8 cellular contexts compared by ENCODE assay signal in the genomic region with DNA sequence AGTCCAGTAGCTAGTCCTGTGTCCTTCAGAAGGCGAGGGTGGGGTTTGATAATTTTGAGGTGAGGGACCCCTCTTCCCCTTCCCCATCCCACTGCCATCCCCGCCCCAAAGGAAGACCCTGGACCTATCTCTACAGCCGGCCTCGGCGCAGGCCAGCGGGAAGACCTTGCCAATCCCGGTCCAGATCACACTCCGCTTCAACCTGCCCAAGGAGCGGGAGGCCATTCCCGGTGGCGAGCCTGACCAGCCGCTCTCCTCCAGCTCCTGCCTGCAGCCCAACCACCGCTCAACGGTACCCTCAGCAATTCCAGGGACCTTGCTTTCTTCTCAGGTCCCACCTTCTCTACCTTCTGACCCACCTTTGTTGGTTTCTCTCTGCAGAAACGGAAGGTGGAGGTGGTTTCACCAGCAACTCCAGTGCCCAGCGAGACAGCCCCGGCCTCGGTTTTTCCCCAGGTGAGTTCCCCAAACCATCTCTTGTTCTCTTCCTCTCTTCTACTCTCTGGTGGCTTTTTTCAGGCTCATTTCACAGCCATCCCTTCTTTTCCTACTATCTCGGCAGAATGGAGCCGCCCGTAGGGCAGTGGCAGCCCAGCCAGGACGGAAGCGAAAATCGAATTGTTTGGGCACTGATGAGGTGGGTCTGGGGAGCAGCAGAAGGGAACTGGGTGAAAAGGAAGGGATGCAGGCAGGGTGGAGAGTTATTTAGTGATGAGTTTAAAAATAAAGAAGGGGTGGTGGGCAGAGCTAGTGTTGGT. TPM values are rescaled to one million over a fixed set of nuclear protein-coding genes. Genes with fewer than 3 reads are reported as not detected.
DNase-seq lines count a peak whose midpoint lies in the region; ATAC-seq, FAIRE-seq and TF ChIP-seq lines count a peak whose summit lies in the region.

No MANE protein-coding gene starts in this region.

- H3K4me3 ChIP-seq in kidney (ENCODE audit: low read length in 2 of 2) (peak overlapping the region; percentile 89 to 92), thoracic aorta (peak overlapping the region; percentile 99)

- intact Hi-C loops in activated naive CD4-positive, alpha-beta T cell treated with anti-CD3 and anti-CD28 coated beads for 36 hours (cut with micrococcal nuclease) = loop anchor here (5.0 kb wide), 2 partner anchors 289 to 554 kb away; a partner anchor contains a TSS
- intact Hi-C loops in kidney (cut with DNase I) = loop anchor here (10.0 kb wide), 1 partner anchor 101 kb away; no protein-coding TSS in a partner anchor

- peak overlapping the region; percentile 31 for H3K27ac Mint-ChIP-seq in activated naive CD4-positive, alpha-beta T cell treated with anti-CD3 and anti-CD28 coated beads for 36 hours
- peak overlapping the region; percentile 75 to 100 for H3K27ac Mint-ChIP-seq in activated naive CD4-positive, alpha-beta T cell treated with anti-CD3 and anti-CD28 coated beads, Interleukin-2, amount 50 U/mL, for 72 hours

- H3K27me3 Mint-ChIP-seq in activated naive CD4-positive, alpha-beta T cell treated with anti-CD3 and anti-CD28 coated beads for 36 hours (ENCODE audit: low read depth) = no peaks in the 10 kb centered on the region

- CTCF ChIA-PET in activated naive CD4-positive, alpha-beta T cell treated with anti-CD3 and anti-CD28 coated beads for 36 hours (lab: Charles Lee) = interaction anchor here (0.5 to 2.4 kb wide), 3 partner anchors 56 to 119 kb away, joined by 3 to 21 read pairs (median 9); a partner anchor contains a TSS

- no peaks in the 10 kb centered on the region for H3K27me3 ChIP-seq in thoracic aorta (replicated peaks; ENCODE audit: insufficient read depth)

- no peak for ATAC-seq in activated naive CD4-positive, alpha-beta T cell treated with anti-CD3 and anti-CD28 coated beads, Interleukin-2, amount 50 U/mL, for 72 hours
- ATAC-seq in thoracic aorta (ENCODE audit: insufficient number of reproducible peaks, low FRiP score, low read depth) (no peak), GM21423 (IDR thresholded peaks at IDR 0.05; ENCODE audit: unreplicated experiment) (no peak)

- H3K36me3 ChIP-seq in kidney (ENCODE audit: control insufficient read depth in 1 of 2, insufficient read depth in 2 of 2, low read length in 2 of 2) (peaks cover 34 to 44% of the 10 kb centered on the region in 2 donors), thoracic aorta (peaks cover 46% of the 10 kb centered on the region)

- H3K4me3 Mint-ChIP-seq in activated naive CD4-positive, alpha-beta T cell treated with anti-CD3 and anti-CD28 coated beads for 36 hours = peak overlapping the region; percentile 43

- no peaks in the 10 kb centered on the region for H3K9me3 Mint-ChIP-seq in activated naive CD4-positive, alpha-beta T cell treated with anti-CD3 and anti-CD28 coated beads for 36 hours
- no peaks in the 10 kb centered on the region for H3K9me3 Mint-ChIP-seq in activated naive CD4-positive, alpha-beta T cell treated with anti-CD3 and anti-CD28 coated beads, Interleukin-2, amount 50 U/mL, for 72 hours

- no peak for TF ChIP-seq CTCF in kidney (IDR thresholded peaks at IDR 0.05; ENCODE audit: borderline replicate concordance, extremely low read depth, insufficient read depth)
- TF ChIP-seq CTCF in thoracic aorta (IDR thresholded peaks at IDR 0.05) = no peak

- no peak for DNase-seq in activated naive CD4-positive, alpha-beta T cell treated with anti-CD3 and anti-CD28 coated beads for 36 hours
- no peak for DNase-seq in activated naive CD4-positive, alpha-beta T cell treated with anti-CD3 and anti-CD28 coated beads, Interleukin-2, amount 50 U/mL, for 16 hours
- no peak for DNase-seq in activated naive CD4-positive, alpha-beta T cell treated with anti-CD3 and anti-CD28 coated beads, Interleukin-2, amount 50 U/mL, for 72 hours (ENCODE audit: low spot score in 2 of 2)
- DNase-seq in kidney = peak; percentile 78
- no peak for DNase-seq in thoracic aorta (ENCODE audit: low spot score)
- DNase-seq in dermis blood vessel endothelial cell = no peak
- DNase-seq in urothelium cell line (ENCODE audit: low spot score) = no peak

- peaks cover 28% of the 10 kb centered on the region for H3K36me3 Mint-ChIP-seq in activated naive CD4-positive, alpha-beta T cell treated with anti-CD3 and anti-CD28 coated beads for 36 hours (ENCODE audit: low read depth)
- peaks cover 24 to 25% of the 10 kb centered on the region in 2 donors for H3K36me3 Mint-ChIP-seq in activated naive CD4-positive, alpha-beta T cell treated with anti-CD3 and anti-CD28 coated beads, Interleukin-2, amount 50 U/mL, for 72 hours

- H3K27ac ChIP-seq in kidney (ENCODE audit: low read depth in 2 of 2, low read length in 2 of 2) (no peak overlapping the region), thoracic aorta (peak overlapping the region; percentile 95 to 100)

- H3K4me1 ChIP-seq in kidney (ENCODE audit: control insufficient read depth in 1 of 2, insufficient read depth in 1 of 2, low read depth in 1 of 2, low read length in 2 of 2) = peaks cover 0 to 10% of the 10 kb centered on the region in 2 donors
- peaks cover 5 to 37% of the 10 kb centered on the region in 2 donors for H3K4me1 ChIP-seq in thoracic aorta (ENCODE audit: control insufficient read depth in 1 of 2, low read depth in 2 of 2)

- peaks cover 43% of the 10 kb centered on the region for H3K4me1 Mint-ChIP-seq in activated naive CD4-positive, alpha-beta T cell treated with anti-CD3 and anti-CD28 coated beads for 36 hours (ENCODE audit: low read depth)

- peak overlapping the region in 1 of 2 donors; percentile 90 for H3K9ac ChIP-seq in kidney (ENCODE audit: low read length in 2 of 2)

- no peak for FAIRE-seq in kidney (lab: Jason Lieb, UNC)
- no peak for FAIRE-seq in urothelium cell line (lab: Jason Lieb, UNC)

- no peaks in the 10 kb centered on the region for H3K9me3 ChIP-seq in kidney (ENCODE audit: control insufficient read depth in 1 of 2, low read length in 2 of 2)
- H3K9me3 ChIP-seq in thoracic aorta = no peaks in the 10 kb centered on the region

RNA-seq across cellular contexts. Expression of a gene that starts 1.3 kb away (rescaled TPM):
- total RNA-seq in activated naive CD4-positive, alpha-beta T cell treated with anti-CD3 and anti-CD28 coated beads for 36 hours = 10 to 100 TPM; 60.1 to 67.1 TPM
- total RNA-seq in activated naive CD4-positive, alpha-beta T cell treated with anti-CD3 and anti-CD28 coated beads, Interleukin-2, amount 50 U/mL, for 72 hours = 100 to 1,000 TPM in 1 of 2 donors, 10 to 100 TPM in 1; 61.4 to 106 TPM
- total RNA-seq in kidney = 74.7 TPM
- 68.4 TPM for polyA plus RNA-seq in kidney (ENCODE audit: insufficient read depth, low read depth, low replicate concordance)
- 10 to 100 TPM; 49.0 to 50.5 TPM for total RNA-seq in thoracic aorta
- 35.7 and 38.5 TPM in 2 replicates for total RNA-seq in dermis blood vessel endothelial cell

RNA-seq across cellular contexts. Expression of a gene that starts 7.2 kb away (rescaled TPM):
- total RNA-seq in activated naive CD4-positive, alpha-beta T cell treated with anti-CD3 and anti-CD28 coated beads for 36 hours = 10 to 100 TPM; 95.6 to 97.8 TPM
- 10 to 100 TPM; 40.9 to 93.0 TPM for total RNA-seq in activated naive CD4-positive, alpha-beta T cell treated with anti-CD3 and anti-CD28 coated beads, Interleukin-2, amount 50 U/mL, for 72 hours
- 43.7 TPM for total RNA-seq in kidney
- 129 TPM for polyA plus RNA-seq in kidney (ENCODE audit: insufficient read depth, low read depth, low replicate concordance)
- total RNA-seq in thoracic aorta = 100 to 1,000 TPM; 138 to 185 TPM
- 30.6 and 96.1 TPM in 2 replicates for total RNA-seq in dermis blood vessel endothelial cell

RNA-seq across cellular contexts. Expression of a gene that starts 50.7 kb away (rescaled TPM):
- 10 to 100 TPM; 66.9 to 68.5 TPM for total RNA-seq in activated naive CD4-positive, alpha-beta T cell treated with anti-CD3 and anti-CD28 coated beads for 36 hours
- 10 to 100 TPM; 81.7 to 97.8 TPM for total RNA-seq in activated naive CD4-positive, alpha-beta T cell treated with anti-CD3 and anti-CD28 coated beads, Interleukin-2, amount 50 U/mL, for 72 hours
- total RNA-seq in kidney = 81.6 TPM
- polyA plus RNA-seq in kidney (ENCODE audit: insufficient read depth, low read depth, low replicate concordance) = 34.8 TPM
- 10 to 100 TPM; 81.5 to 84.4 TPM for total RNA-seq in thoracic aorta
- 17.3 and 17.7 TPM in 2 replicates for total RNA-seq in dermis blood vessel endothelial cell

Comparison
In these comparisons a context has a peak if more than half of its experiments do, and no peak if none do; other contexts are left out.
1. H3K27ac ChIP-seq: peak in thoracic aorta (2 of 2); none in kidney (0 of 2).